ENCODE assay signal across 3 cellular contexts in the genomic region with DNA sequence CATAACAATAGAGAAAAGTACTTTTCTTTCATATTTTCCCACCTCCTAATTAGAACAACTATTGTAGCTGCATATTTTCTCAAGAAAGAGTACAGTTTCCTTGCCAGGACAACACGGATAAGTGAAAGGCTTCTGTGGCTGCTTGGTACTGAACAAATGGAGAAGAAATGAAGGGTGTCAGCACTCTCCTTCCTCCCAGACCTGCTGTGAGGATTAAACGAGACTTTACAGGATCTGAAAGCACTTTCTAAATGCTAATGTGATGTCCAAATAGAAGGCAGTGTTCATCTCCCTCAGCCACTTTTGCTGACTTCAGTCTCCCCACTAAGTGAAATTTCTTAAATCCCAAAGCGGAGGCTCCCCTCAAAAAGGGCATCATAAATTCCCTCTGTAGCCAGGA.
TF ChIP-seq lines count a peak whose summit lies in the region.

No MANE protein-coding gene starts in this region.

TF ChIP-seq in HepG2, 621 proteins besides CTCF, POLR2A, EP300 and RAD21:
- TF ChIP-seq RELA (CRISPR knock-in tag; IDR thresholded peaks at IDR 0.05): no peak
- no peak for TF ChIP-seq ZNF329 (CRISPR knock-in tag; IDR thresholded peaks at IDR 0.05; ENCODE audit: low read depth)
- TF ChIP-seq ZBTB34 (CRISPR knock-in tag; IDR thresholded peaks at IDR 0.05): no peak
- TF ChIP-seq HNRNPUL1 (IDR thresholded peaks at IDR 0.05; ENCODE audit: low read depth, low read length): no peak
- no peak for TF ChIP-seq ELF4 (CRISPR knock-in tag; IDR thresholded peaks at IDR 0.05; ENCODE audit: borderline replicate concordance)
- TF ChIP-seq, protein P1, sequence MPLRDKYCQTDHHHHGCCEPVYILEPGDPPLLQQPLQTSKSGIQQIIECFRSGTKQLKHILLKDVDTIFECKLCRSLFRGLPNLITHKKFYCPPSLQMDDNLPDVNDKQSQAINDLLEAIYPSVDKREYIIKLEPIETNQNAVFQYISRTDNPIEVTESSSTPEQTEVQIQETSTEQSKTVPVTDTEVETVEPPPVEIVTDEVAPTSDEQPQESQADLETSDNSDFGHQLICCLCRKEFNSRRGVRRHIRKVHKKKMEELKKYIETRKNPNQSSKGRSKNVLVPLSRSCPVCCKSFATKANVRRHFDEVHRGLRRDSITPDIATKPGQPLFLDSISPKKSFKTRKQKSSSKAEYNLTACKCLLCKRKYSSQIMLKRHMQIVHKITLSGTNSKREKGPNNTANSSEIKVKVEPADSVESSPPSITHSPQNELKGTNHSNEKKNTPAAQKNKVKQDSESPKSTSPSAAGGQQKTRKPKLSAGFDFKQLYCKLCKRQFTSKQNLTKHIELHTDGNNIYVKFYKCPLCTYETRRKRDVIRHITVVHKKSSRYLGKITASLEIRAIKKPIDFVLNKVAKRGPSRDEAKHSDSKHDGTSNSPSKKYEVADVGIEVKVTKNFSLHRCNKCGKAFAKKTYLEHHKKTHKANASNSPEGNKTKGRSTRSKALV (CRISPR knock-in tag; IDR thresholded peaks at IDR 0.05): no peak
- TF ChIP-seq AHR (CRISPR knock-in tag; IDR thresholded peaks at IDR 0.05): no peak
- no peak for TF ChIP-seq SPEN (CRISPR knock-in tag; IDR thresholded peaks at IDR 0.05; ENCODE audit: low read depth)
- TF ChIP-seq HOXA5 (CRISPR knock-in tag; IDR thresholded peaks at IDR 0.05): no peak
- no peak for TF ChIP-seq ZBTB37 (CRISPR knock-in tag; IDR thresholded peaks at IDR 0.05)
- no peak for TF ChIP-seq MAFK (conservative IDR thresholded peaks at IDR 0.05 in 1 of 2, IDR thresholded peaks at IDR 0.05 in 1 of 2; ENCODE audit: low read length in 2 of 2)
- no peak for TF ChIP-seq ELF3 (CRISPR knock-in tag; IDR thresholded peaks at IDR 0.05)

TF ChIP-seq in GM12878, 131 proteins besides CTCF, POLR2A, EP300 and RAD21:
- TF ChIP-seq MYC (IDR thresholded peaks at IDR 0.05; ENCODE audit: insufficient read depth, insufficient read length, insufficient replicate concordance, low read length, severe bottlenecking) (no peak), SMC3 (IDR thresholded peaks at IDR 0.05; ENCODE audit: borderline replicate concordance, low read length) (no peak), ZNF24 (IDR thresholded peaks at IDR 0.05) (peak; percentile 10; the same call in 1 of the 2 replicates), RBBP5 (conservative IDR thresholded peaks at IDR 0.05) (no peak), TARDBP (IDR thresholded peaks at IDR 0.05; ENCODE audit: borderline replicate concordance) (no peak), HDGF (IDR thresholded peaks at IDR 0.05) (no peak), ATF2 (IDR thresholded peaks at IDR 0.05; ENCODE audit: low read length) (no peak), FOXM1 (IDR thresholded peaks at IDR 0.05; ENCODE audit: low read depth, low read length) (peak; percentile 31; the same call in 1 of the 2 replicates), KAT2A (conservative IDR thresholded peaks at IDR 0.05; ENCODE audit: control insufficient read depth, low read depth, low read length) (no peak), NRF1 (conservative IDR thresholded peaks at IDR 0.05; ENCODE audit: low read depth, low read length) (no peak)

TF ChIP-seq in SK-N-SH, 30 proteins besides CTCF, POLR2A, EP300 and RAD21:
- TF ChIP-seq TEAD4 (IDR thresholded peaks at IDR 0.05; ENCODE audit: borderline replicate concordance, insufficient read depth): no peak
- no peak for TF ChIP-seq USF1 (IDR thresholded peaks at IDR 0.05; ENCODE audit: borderline replicate concordance, low read depth)
- no peak for TF ChIP-seq EZH2phosphoT487 (IDR thresholded peaks at IDR 0.05; ENCODE audit: borderline replicate concordance, low read depth)
- TF ChIP-seq RXRA (IDR thresholded peaks at IDR 0.05; ENCODE audit: borderline replicate concordance, low read depth): no peak
- TF ChIP-seq RFX5 (IDR thresholded peaks at IDR 0.05; ENCODE audit: low read length): no peak
- TF ChIP-seq MAX (IDR thresholded peaks at IDR 0.05; ENCODE audit: low read depth): no peak
- no peak for TF ChIP-seq JUND (IDR thresholded peaks at IDR 0.05)
- no peak for TF ChIP-seq CHD2 (IDR thresholded peaks at IDR 0.05; ENCODE audit: low read length, partially characterized antibody)
- TF ChIP-seq, protein P2, sequence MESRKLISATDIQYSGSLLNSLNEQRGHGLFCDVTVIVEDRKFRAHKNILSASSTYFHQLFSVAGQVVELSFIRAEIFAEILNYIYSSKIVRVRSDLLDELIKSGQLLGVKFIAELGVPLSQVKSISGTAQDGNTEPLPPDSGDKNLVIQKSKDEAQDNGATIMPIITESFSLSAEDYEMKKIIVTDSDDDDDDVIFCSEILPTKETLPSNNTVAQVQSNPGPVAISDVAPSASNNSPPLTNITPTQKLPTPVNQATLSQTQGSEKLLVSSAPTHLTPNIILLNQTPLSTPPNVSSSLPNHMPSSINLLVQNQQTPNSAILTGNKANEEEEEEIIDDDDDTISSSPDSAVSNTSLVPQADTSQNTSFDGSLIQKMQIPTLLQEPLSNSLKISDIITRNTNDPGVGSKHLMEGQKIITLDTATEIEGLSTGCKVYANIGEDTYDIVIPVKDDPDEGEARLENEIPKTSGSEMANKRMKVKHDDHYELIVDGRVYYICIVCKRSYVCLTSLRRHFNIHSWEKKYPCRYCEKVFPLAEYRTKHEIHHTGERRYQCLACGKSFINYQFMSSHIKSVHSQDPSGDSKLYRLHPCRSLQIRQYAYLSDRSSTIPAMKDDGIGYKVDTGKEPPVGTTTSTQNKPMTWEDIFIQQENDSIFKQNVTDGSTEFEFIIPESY (IDR thresholded peaks at IDR 0.05; ENCODE audit: borderline replicate concordance, low read depth): no peak
- no peak for TF ChIP-seq GATA2 (CRISPR knock-in tag; IDR thresholded peaks at IDR 0.05)
- TF ChIP-seq MEF2A (IDR thresholded peaks at IDR 0.05; ENCODE audit: borderline replicate concordance, low read depth): no peak
- no peak for TF ChIP-seq GABPA (IDR thresholded peaks at IDR 0.05; ENCODE audit: low read depth)
- TF ChIP-seq TAF1 (IDR thresholded peaks at IDR 0.05; ENCODE audit: borderline replicate concordance, low read depth, low read length): no peak
- TF ChIP-seq FOXM1 (IDR thresholded peaks at IDR 0.05; ENCODE audit: low read depth): no peak
- TF ChIP-seq, protein P3, sequence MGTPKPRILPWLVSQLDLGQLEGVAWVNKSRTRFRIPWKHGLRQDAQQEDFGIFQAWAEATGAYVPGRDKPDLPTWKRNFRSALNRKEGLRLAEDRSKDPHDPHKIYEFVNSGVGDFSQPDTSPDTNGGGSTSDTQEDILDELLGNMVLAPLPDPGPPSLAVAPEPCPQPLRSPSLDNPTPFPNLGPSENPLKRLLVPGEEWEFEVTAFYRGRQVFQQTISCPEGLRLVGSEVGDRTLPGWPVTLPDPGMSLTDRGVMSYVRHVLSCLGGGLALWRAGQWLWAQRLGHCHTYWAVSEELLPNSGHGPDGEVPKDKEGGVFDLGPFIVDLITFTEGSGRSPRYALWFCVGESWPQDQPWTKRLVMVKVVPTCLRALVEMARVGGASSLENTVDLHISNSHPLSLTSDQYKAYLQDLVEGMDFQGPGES (IDR thresholded peaks at IDR 0.05; ENCODE audit: low read depth, low read length): no peak
- TF ChIP-seq ELF1 (IDR thresholded peaks at IDR 0.05): no peak
- no peak for TF ChIP-seq USF2 (IDR thresholded peaks at IDR 0.05; ENCODE audit: borderline replicate concordance, low read depth, low read length)
- no peak for TF ChIP-seq POLR2AphosphoS5 (IDR thresholded peaks at IDR 0.05; ENCODE audit: low read depth, low read length)
